Comparison of ENCODE assay signal across 33 cellular contexts in genomic region chr20:12159266-12159665, GRCh38.
"Had no signal": no experiment of that assay in that cellular context is flagged by ENCODE, and none has a peak within 500 bp of the region (broad histone marks: within the 10 kb centered on the region; RNA-seq: fewer than 3 reads in every experiment).

No MANE protein-coding gene starts in this region.

- H3K4me3 Mint-ChIP-seq: activated CD4-positive, alpha-beta memory T cell treated with anti-CD3 and anti-CD28 coated beads for 36 hours; activated CD4-positive, alpha-beta T cell treated with anti-CD3 and anti-CD28 coated beads for 36 hours; activated CD4-positive, alpha-beta T cell treated with anti-CD3 and anti-CD28 coated beads, Interleukin-2, amount 10 ng/mL, durations not matched to agents 24 days and 14 days; activated CD8-positive, alpha-beta memory T cell treated with anti-CD3 and anti-CD28 coated beads, Interleukin-2, amount 10 ng/mL, durations not matched to agents 7 days and 5 days; activated CD8-positive, alpha-beta T cell treated with anti-CD3 and anti-CD28 coated beads, Interleukin-2, amount 10 ng/mL, durations not matched to agents 7 days and 5 days; activated naive CD4-positive, alpha-beta T cell treated with anti-CD3 and anti-CD28 coated beads for 36 hours; activated naive CD4-positive, alpha-beta T cell treated with anti-CD3 and anti-CD28 coated beads, Interleukin-2, amount 50 U/mL, for 24 hours; activated naive CD8-positive, alpha-beta T cell treated with anti-CD3 and anti-CD28 coated beads for 36 hours; activated naive CD8-positive, alpha-beta T cell treated with anti-CD3 and anti-CD28 coated beads, Interleukin-2, amount 50 U/mL, for 24 hours; activated T-helper 1 cell treated with anti-CD3 and anti-CD28 coated beads, Interleukin-12 subunit alpha, Interleukin-12 subunit beta, Interleukin-2, Interleukin-4 antibody, amounts not matched to agents 30 ng/mL and 10 ng/mL and 1 ng/mL, durations not matched to agents 14 hours and 24 hours and 36 hours; T-cell; T-helper 1 cell treated with Interleukin-12 subunit alpha and Interleukin-12 subunit beta and Interleukin-4 antibody, amounts not matched to agents 30 μg/mL and 1 μg/mL, for 36 hours; T-helper 2 cell treated with Interferon-gamma antibody and Interleukin-4, amounts not matched to agents 5 μg/mL and 100 μg/mL, for 36 hours had no signal

- H3K27me3 ChIP-seq: adrenal gland, body of pancreas, gastroesophageal sphincter, heart right ventricle had no signal

- DNase-seq: activated CD4-positive, alpha-beta memory T cell treated with anti-CD3 and anti-CD28 coated beads for 36 hours; activated CD4-positive, alpha-beta T cell treated with anti-CD3 and anti-CD28 coated beads for 36 hours; activated CD4-positive, alpha-beta T cell treated with anti-CD3 and anti-CD28 coated beads, Interleukin-2, amount 10 ng/mL, durations not matched to agents 24 days and 14 days; activated CD4-positive, CD25-positive, alpha-beta regulatory T cell; activated CD4-positive, CD25-positive, alpha-beta regulatory T cell treated with anti-CD3 and anti-CD28 coated beads, Interleukin-2, amount 50 U/mL, for 72 hours; activated CD8-positive, alpha-beta memory T cell treated with anti-CD3 and anti-CD28 coated beads, Interleukin-2, amount 10 ng/mL, durations not matched to agents 7 days and 5 days; activated CD8-positive, alpha-beta memory T cell treated with anti-CD3 and anti-CD28 coated beads, Interleukin-2, amount 50 U/mL, for 4 hours; activated CD8-positive, alpha-beta T cell treated with anti-CD3 and anti-CD28 coated beads, Interleukin-2, amount 10 ng/mL, durations not matched to agents 7 days and 5 days; activated effector memory CD4-positive, alpha-beta T cell treated with anti-CD3 and anti-CD28 coated beads, Interleukin-2, amount 50 U/mL, for 16 hours; activated naive CD4-positive, alpha-beta T cell treated with anti-CD3 and anti-CD28 coated beads for 36 hours; activated naive CD8-positive, alpha-beta T cell treated with anti-CD3 and anti-CD28 coated beads for 36 hours; activated naive CD8-positive, alpha-beta T cell treated with anti-CD3 and anti-CD28 coated beads, Interleukin-2, amount 50 U/mL, for 24 hours; activated T-cell treated with anti-CD3 and anti-CD28 coated beads, Interleukin-2, amount 50 U/mL, for 1 hour; activated T-cell treated with anti-CD3 and anti-CD28 coated beads, Interleukin-2, amount 50 U/mL, for 48 hours; adrenal gland; amygdala; aorta; body of pancreas; caudate nucleus; cortex of kidney; dermis blood vessel endothelial cell; effector CD4-positive, alpha-beta T cell; foreskin melanocyte; heart right ventricle; T-cell; T1000 had no signal

- H3K27ac ChIP-seq: adrenal gland, body of pancreas, epithelial cell of prostate, gastroesophageal sphincter, heart right ventricle had no signal

- H3K9me3 ChIP-seq: adrenal gland, body of pancreas, gastroesophageal sphincter, heart right ventricle had no signal

- H3K9me3 Mint-ChIP-seq: activated CD4-positive, alpha-beta T cell treated with anti-CD3 and anti-CD28 coated beads, Interleukin-2, amount 10 ng/mL, durations not matched to agents 24 days and 14 days; activated naive CD8-positive, alpha-beta T cell treated with anti-CD3 and anti-CD28 coated beads, Interleukin-2, amount 50 U/mL, for 24 hours had no signal

- H3K4me1 Mint-ChIP-seq: activated CD4-positive, alpha-beta T cell treated with anti-CD3 and anti-CD28 coated beads for 36 hours; activated CD4-positive, alpha-beta T cell treated with anti-CD3 and anti-CD28 coated beads, Interleukin-2, amount 10 ng/mL, durations not matched to agents 24 days and 14 days; activated CD8-positive, alpha-beta memory T cell treated with anti-CD3 and anti-CD28 coated beads, Interleukin-2, amount 10 ng/mL, durations not matched to agents 7 days and 5 days; activated naive CD4-positive, alpha-beta T cell treated with anti-CD3 and anti-CD28 coated beads, Interleukin-2, amount 50 U/mL, for 24 hours; activated naive CD8-positive, alpha-beta T cell treated with anti-CD3 and anti-CD28 coated beads for 36 hours; activated naive CD8-positive, alpha-beta T cell treated with anti-CD3 and anti-CD28 coated beads, Interleukin-2, amount 50 U/mL, for 24 hours; T-cell had no signal

- ATAC-seq: activated CD4-positive, alpha-beta T cell treated with anti-CD3 and anti-CD28 coated beads for 36 hours; activated CD8-positive, alpha-beta memory T cell treated with anti-CD3 and anti-CD28 coated beads, Interleukin-2, amount 10 ng/mL, durations not matched to agents 7 days and 5 days; activated CD8-positive, alpha-beta T cell treated with anti-CD3 and anti-CD28 coated beads, Interleukin-2, amount 10 ng/mL, durations not matched to agents 7 days and 5 days; activated naive CD8-positive, alpha-beta T cell treated with anti-CD3 and anti-CD28 coated beads, Interleukin-2, amount 50 U/mL, for 24 hours; body of pancreas; gastroesophageal sphincter; T-cell had no signal

- H3K27ac Mint-ChIP-seq: activated CD4-positive, alpha-beta memory T cell treated with anti-CD3 and anti-CD28 coated beads for 36 hours; activated CD4-positive, alpha-beta T cell treated with anti-CD3 and anti-CD28 coated beads for 36 hours; activated CD4-positive, alpha-beta T cell treated with anti-CD3 and anti-CD28 coated beads, Interleukin-2, amount 10 ng/mL, durations not matched to agents 24 days and 14 days; activated CD8-positive, alpha-beta memory T cell treated with anti-CD3 and anti-CD28 coated beads, Interleukin-2, amount 10 ng/mL, durations not matched to agents 7 days and 5 days; activated CD8-positive, alpha-beta T cell treated with anti-CD3 and anti-CD28 coated beads, Interleukin-2, amount 10 ng/mL, durations not matched to agents 7 days and 5 days; activated naive CD4-positive, alpha-beta T cell treated with anti-CD3 and anti-CD28 coated beads for 36 hours; activated naive CD4-positive, alpha-beta T cell treated with anti-CD3 and anti-CD28 coated beads, Interleukin-2, amount 50 U/mL, for 24 hours; activated naive CD8-positive, alpha-beta T cell treated with anti-CD3 and anti-CD28 coated beads for 36 hours; activated naive CD8-positive, alpha-beta T cell treated with anti-CD3 and anti-CD28 coated beads, Interleukin-2, amount 50 U/mL, for 24 hours; activated T-helper 1 cell treated with anti-CD3 and anti-CD28 coated beads, Interleukin-12 subunit alpha, Interleukin-12 subunit beta, Interleukin-2, Interleukin-4 antibody, amounts not matched to agents 30 ng/mL and 10 ng/mL and 1 ng/mL, durations not matched to agents 14 hours and 24 hours and 36 hours; activated T-helper 2 cell treated with anti-CD3 and anti-CD28 coated beads, Interferon-gamma antibody, Interleukin-2, Interleukin-4, amounts not matched to agents 10 μg/mL and 5 μg/mL and 100 μg/mL, durations not matched to agents 14 hours and 24 hours and 36 hours; T-cell; T-helper 1 cell treated with Interleukin-12 subunit alpha and Interleukin-12 subunit beta and Interleukin-4 antibody, amounts not matched to agents 30 μg/mL and 1 μg/mL, for 36 hours; T-helper 2 cell treated with Interferon-gamma antibody and Interleukin-4, amounts not matched to agents 5 μg/mL and 100 μg/mL, for 36 hours had no signal

- H3K27me3 Mint-ChIP-seq: activated CD4-positive, alpha-beta memory T cell treated with anti-CD3 and anti-CD28 coated beads for 36 hours; activated CD4-positive, alpha-beta T cell treated with anti-CD3 and anti-CD28 coated beads for 36 hours; activated CD4-positive, alpha-beta T cell treated with anti-CD3 and anti-CD28 coated beads, Interleukin-2, amount 10 ng/mL, durations not matched to agents 24 days and 14 days; activated CD8-positive, alpha-beta memory T cell treated with anti-CD3 and anti-CD28 coated beads, Interleukin-2, amount 10 ng/mL, durations not matched to agents 7 days and 5 days; activated naive CD4-positive, alpha-beta T cell treated with anti-CD3 and anti-CD28 coated beads, Interleukin-2, amount 50 U/mL, for 24 hours; activated naive CD8-positive, alpha-beta T cell treated with anti-CD3 and anti-CD28 coated beads for 36 hours; activated naive CD8-positive, alpha-beta T cell treated with anti-CD3 and anti-CD28 coated beads, Interleukin-2, amount 50 U/mL, for 24 hours; T-cell had no signal

- H3K4me3 ChIP-seq: adrenal gland, body of pancreas, gastroesophageal sphincter, heart right ventricle had no signal

- H3K4me1 ChIP-seq: adrenal gland, body of pancreas, gastroesophageal sphincter, heart right ventricle had no signal

- H3K36me3 Mint-ChIP-seq: activated CD4-positive, alpha-beta memory T cell treated with anti-CD3 and anti-CD28 coated beads for 36 hours; activated CD8-positive, alpha-beta memory T cell treated with anti-CD3 and anti-CD28 coated beads, Interleukin-2, amount 10 ng/mL, durations not matched to agents 7 days and 5 days; activated naive CD4-positive, alpha-beta T cell treated with anti-CD3 and anti-CD28 coated beads, Interleukin-2, amount 50 U/mL, for 24 hours; activated naive CD8-positive, alpha-beta T cell treated with anti-CD3 and anti-CD28 coated beads for 36 hours; T-cell had no signal

- H3K36me3 ChIP-seq: adrenal gland, gastroesophageal sphincter, heart right ventricle had no signal
